In the genomic region with DNA sequence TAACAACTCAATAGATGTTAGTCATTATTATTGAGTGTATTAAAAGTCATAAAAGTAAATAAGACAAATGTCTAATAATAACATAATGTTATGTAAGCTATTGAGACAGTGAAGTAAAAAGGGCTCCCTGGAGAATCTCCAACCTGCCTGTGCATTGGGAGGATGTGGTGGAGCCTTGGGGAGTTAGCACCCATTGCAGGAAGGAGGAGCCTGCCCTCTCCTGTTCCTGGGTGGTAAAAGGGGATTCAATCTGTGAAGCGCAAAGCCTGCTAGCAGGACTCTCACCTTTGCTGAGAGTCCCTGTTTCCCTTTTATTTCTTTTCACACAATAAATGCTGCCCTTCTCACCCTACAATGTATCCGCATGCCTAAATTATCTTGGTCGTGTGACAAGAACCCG, we compare ENCODE assay signal across 18 cellular contexts.
DNase-seq lines count a peak whose midpoint lies in the region; ATAC-seq and TF ChIP-seq lines count a peak whose summit lies in the region.
"Had no signal": no experiment of that assay in that cellular context is flagged by ENCODE, and none has a peak within 500 bp of the region (broad histone marks: within the 10 kb centered on the region; RNA-seq: fewer than 3 reads in every experiment).

No MANE protein-coding gene starts in this region.

- H3K36me3 ChIP-seq in H7 (replicated peaks; ENCODE audit: control insufficient read depth, insufficient read depth, low read length) (no peaks in the 10 kb centered on the region), OCI-LY7 (ENCODE audit: insufficient read depth, low read length) (peaks cover under 1% of the 10 kb centered on the region; the same call in 1 of the 2 replicates)
- H3K36me3 ChIP-seq: colonic mucosa, lower lobe of right lung, SJSA1 had no signal

- no peak overlapping the region for H3K4me2 ChIP-seq in OCI-LY7 (ENCODE audit: low read length)

- no peak overlapping the region for H3K4me3 Mint-ChIP-seq in type B pancreatic cell
- H3K4me3 Mint-ChIP-seq: activated naive CD4-positive, alpha-beta T cell treated with anti-CD3 and anti-CD28 coated beads, Interleukin-2, amount 50 U/mL, for 24 hours had no signal

- no peaks in the 10 kb centered on the region for H3K4me1 Mint-ChIP-seq in type B pancreatic cell (ENCODE audit: unreplicated experiment)
- H3K4me1 Mint-ChIP-seq: activated naive CD4-positive, alpha-beta T cell treated with anti-CD3 and anti-CD28 coated beads, Interleukin-2, amount 50 U/mL, for 24 hours had no signal

- no peak for ATAC-seq in GM18498 (IDR thresholded peaks at IDR 0.05; ENCODE audit: unreplicated experiment)
- ATAC-seq: lower lobe of right lung had no signal

- H4K20me1 ChIP-seq in OCI-LY7 (ENCODE audit: insufficient read depth, low read length) = no peaks in the 10 kb centered on the region

- H3K36me3 Mint-ChIP-seq in type B pancreatic cell = no peaks in the 10 kb centered on the region

- no peaks in the 10 kb centered on the region for H3K27me3 Mint-ChIP-seq in type B pancreatic cell
- H3K27me3 Mint-ChIP-seq: activated naive CD4-positive, alpha-beta T cell treated with anti-CD3 and anti-CD28 coated beads, Interleukin-2, amount 50 U/mL, for 24 hours had no signal

- H3K4me1 ChIP-seq in OCI-LY7 (ENCODE audit: insufficient read depth, low read length, poor library complexity, severe bottlenecking) = peaks cover 41% of the 10 kb centered on the region
- H3K4me1 ChIP-seq: colonic mucosa, lower lobe of right lung, SJSA1 had no signal

- H3K27ac Mint-ChIP-seq in type B pancreatic cell = no peak overlapping the region
- H3K27ac Mint-ChIP-seq: activated naive CD4-positive, alpha-beta T cell treated with anti-CD3 and anti-CD28 coated beads, Interleukin-2, amount 50 U/mL, for 24 hours had no signal

- peak; percentile 30 for TF ChIP-seq CTCF in C4-2B (conservative IDR thresholded peaks at IDR 0.05)
- TF ChIP-seq CTCF in OCI-LY7 (conservative IDR thresholded peaks at IDR 0.05; ENCODE audit: low read length) = peak; percentile 60
- TF ChIP-seq CTCF in epithelial cell of proximal tubule (conservative IDR thresholded peaks at IDR 0.05; ENCODE audit: low read depth, low read length) = peak; percentile 23
- TF ChIP-seq CTCF in type B pancreatic cell (conservative IDR thresholded peaks at IDR 0.05) = no peak

- intact Hi-C loops in OCI-LY7 (cut with micrococcal nuclease; ENCODE audit: unreplicated experiment) = loop anchor here (2.0 kb wide), 1 partner anchor 253 kb away; no protein-coding TSS in a partner anchor

- H3K27me3 ChIP-seq in H7 (ENCODE audit: control insufficient read depth, insufficient read depth, low read length) = no peaks in the 10 kb centered on the region
- H3K27me3 ChIP-seq: colonic mucosa, SJSA1 had no signal

- peaks cover 3% of the 10 kb centered on the region for H3K9me3 Mint-ChIP-seq in type B pancreatic cell
- H3K9me3 Mint-ChIP-seq: activated naive CD4-positive, alpha-beta T cell treated with anti-CD3 and anti-CD28 coated beads, Interleukin-2, amount 50 U/mL, for 24 hours had no signal

- no TSS peak for BruUV-seq in OCI-LY7 (replicated peaks; lab: Mats Ljungman, UMichigan)

- H3K79me2 ChIP-seq in OCI-LY7 (ENCODE audit: insufficient read depth, low read depth, low read length) = no peaks in the 10 kb centered on the region

- POLR2A ChIA-PET in OCI-LY7 (lab: Charles Lee) = interaction anchor here (1.5 kb wide), 1 partner anchor 10 kb away, joined by 3 read pairs; no protein-coding TSS in a partner anchor

- DNase-seq in H7 (peak; percentile 10), OCI-LY7 (ENCODE audit: low spot score) (peak; percentile 44), epithelial cell of proximal tubule (ENCODE audit: low read depth) (no peak), type B pancreatic cell (ENCODE audit: extremely low spot score, unreplicated experiment) (no peak), KG1 (lab: John Stamatoyannopoulos, UW) (no peak), DMS153 treated with DMSO at 0.1 percent for 48 hours (lab: John Stamatoyannopoulos, UW; ENCODE audit: unreplicated experiment) (no peak)
- DNase-seq: activated CD4-positive, alpha-beta T cell treated with anti-CD3 and anti-CD28 coated beads for 48 hours; AML-193; colonic mucosa; lower lobe of right lung; NCI-H1436 treated with DMSO at 0.1 percent for 48 hours; posterior cingulate gyrus; small intestine; T1000 had no signal

- CTCF ChIA-PET in OCI-LY7 (lab: Charles Lee; ENCODE audit: unreplicated experiment) = no interaction called here

- H3K4me3 ChIP-seq in H7 (ENCODE audit: insufficient read depth, low read depth, low read length) (no peak overlapping the region), OCI-LY7 (ENCODE audit: low read depth, low read length, poor library complexity, severe bottlenecking) (no peak overlapping the region), epithelial cell of proximal tubule (ENCODE audit: low read depth, low read length) (no peak overlapping the region)
- H3K4me3 ChIP-seq: colonic mucosa, lower lobe of right lung, SJSA1 had no signal

- no peaks in the 10 kb centered on the region; the same call in 1 of the 2 replicates for H3K9me3 ChIP-seq in OCI-LY7 (ENCODE audit: low read length)
- H3K9me3 ChIP-seq: colonic mucosa, lower lobe of right lung, SJSA1 had no signal

- no peak overlapping the region for H3K27ac ChIP-seq in C4-2B
- no peak overlapping the region for H3K27ac ChIP-seq in OCI-LY7 (ENCODE audit: low read depth, low read length, poor library complexity, severe bottlenecking)
- H3K27ac ChIP-seq: colonic mucosa, lower lobe of right lung, SJSA1 had no signal

- no peaks in the 10 kb centered on the region for H3K9me2 ChIP-seq in OCI-LY7 (ENCODE audit: insufficient read depth, low read length)

- no peak overlapping the region for H2AFZ ChIP-seq in OCI-LY7 (ENCODE audit: low read length)

Comparison
In these comparisons a context has a peak if more than half of its experiments do, and no peak if none do; other contexts are left out.
1. DNase-seq: peak in H7 (single experiment) and OCI-LY7 (single experiment); none in epithelial cell of proximal tubule (single experiment), type B pancreatic cell (single experiment), KG1 (single experiment) and DMS153 treated with DMSO at 0.1 percent for 48 hours (single experiment).